Comparison of ENCODE assay signal across 8 cellular contexts in the genomic region with DNA sequence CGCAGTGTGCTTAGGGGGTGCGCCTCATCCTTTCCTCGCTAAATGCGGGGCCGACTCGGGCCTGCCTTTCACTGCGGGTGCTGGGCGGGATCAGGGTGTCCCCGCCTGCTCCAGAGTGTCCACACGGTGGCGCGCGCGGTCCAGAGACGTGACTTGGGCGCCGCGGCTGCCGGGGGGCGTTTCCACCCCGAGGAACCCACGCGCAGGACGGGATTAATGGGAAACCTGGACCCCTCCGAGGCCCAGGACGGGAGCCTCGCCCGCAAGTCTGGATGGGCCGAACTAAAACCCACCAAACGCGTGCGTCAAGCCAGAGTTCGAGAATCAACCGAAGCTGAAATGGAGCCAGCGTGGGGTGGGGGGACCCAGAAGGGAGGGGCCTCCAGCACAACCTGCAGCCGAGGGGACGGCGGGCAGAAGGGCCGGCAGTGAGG.
DNase-seq lines count a peak whose midpoint lies in the region; ATAC-seq and TF ChIP-seq lines count a peak whose summit lies in the region.

No MANE protein-coding gene starts in this region.

- no peaks in the 10 kb centered on the region for H3K27me3 ChIP-seq in left lung

- TF ChIP-seq CTCF in left lung (IDR thresholded peaks at IDR 0.05), result peak; percentile 86 to 95

- intact Hi-C loops in left lung (cut with DNase I), result loop anchor here in 1 of 2 donors (5.0 to 10.0 kb wide), 3 partner anchors 182 to 375 kb away; a partner anchor contains a TSS

- DNase-seq in DMS79 (lab: John Stamatoyannopoulos, UW) (peak; percentile 30), NCI-H446 treated with DMSO at 0.1 percent for 48 hours (lab: John Stamatoyannopoulos, UW) (peak; percentile 39), dedifferentiated amniotic fluid mesenchymal stem cell (ENCODE audit: extremely low spot score) (peak; percentile 80), left lung (peak; percentile 87 to 97)
- peak; percentile 88 for DNase-seq in activated CD4-positive, alpha-beta T cell treated with anti-CD3 and anti-CD28 coated beads, Interleukin-2, amount 50 U/mL, for 1 hour
- peak; percentile 91 to 92 for DNase-seq in stimulated activated CD4-positive, alpha-beta T cell treated with anti-CD3 and anti-CD28 coated beads, Interleukin-2, amount 100 ng/mL, for 24 hours

- H3K9me3 ChIP-seq in left lung, result no peaks in the 10 kb centered on the region

- H3K4me1 ChIP-seq in left lung, result peaks cover 7 to 30% of the 10 kb centered on the region in 2 donors

- peaks cover 0 to under 1% of the 10 kb centered on the region in 2 donors for H3K36me3 ChIP-seq in left lung

- peak overlapping the region; percentile 45 to 55 for H3K4me3 ChIP-seq in left lung

- ATAC-seq in HG02642 (IDR thresholded peaks at IDR 0.05; ENCODE audit: poor library complexity, unreplicated experiment) (peak; percentile 80), left lung (peak; percentile 86), HG02884 (IDR thresholded peaks at IDR 0.05; ENCODE audit: unreplicated experiment) (no peak)

- peak overlapping the region; percentile 81 to 87 for H3K27ac ChIP-seq in left lung

Comparison
In these comparisons a context has a peak if more than half of its experiments do, and no peak if none do; other contexts are left out.
1. DNase-seq: peak in every context shown above with its lines; median percentile 92 in left lung; 92 in stimulated activated CD4-positive, alpha-beta T cell treated with anti-CD3 and anti-CD28 coated beads, Interleukin-2, amount 100 ng/mL, for 24 hours; 88 in activated CD4-positive, alpha-beta T cell treated with anti-CD3 and anti-CD28 coated beads, Interleukin-2, amount 50 U/mL, for 1 hour; 80 in dedifferentiated amniotic fluid mesenchymal stem cell; 39 in NCI-H446 treated with DMSO at 0.1 percent for 48 hours; 30 in DMS79.